Comparison of ENCODE assay signal across 8 cellular contexts in genomic region chr7:155299539-155300202, GRCh38. TPM values are rescaled to one million over a fixed set of nuclear protein-coding genes. Genes with fewer than 3 reads are reported as not detected.
DNase-seq lines count a peak whose midpoint lies in the region; ATAC-seq and TF ChIP-seq lines count a peak whose summit lies in the region.

No MANE protein-coding gene starts in this region.

- H3K27me3 ChIP-seq in SJCRH30 (no peaks in the 10 kb centered on the region), duodenal mucosa (ENCODE audit: control insufficient read depth in 1 of 2, insufficient read depth in 2 of 2, low read length in 2 of 2) (no peaks in the 10 kb centered on the region)

- H3K9me3 ChIP-seq in SJCRH30 (replicated peaks) (no peaks in the 10 kb centered on the region), duodenal mucosa (ENCODE audit: control insufficient read depth in 1 of 2, low read length in 2 of 2) (no peaks in the 10 kb centered on the region)

- TF ChIP-seq CTCF in nephron (IDR thresholded peaks at IDR 0.05; ENCODE audit: unreplicated experiment in 3 of 3) = no peak

- H3K27ac ChIP-seq in SJCRH30 = no peak overlapping the region
- H3K27ac ChIP-seq in duodenal mucosa (ENCODE audit: low read depth, low read length) = peak overlapping the region; percentile 60

- peak; percentile 16 to 33 for DNase-seq in activated CD4-positive, alpha-beta T cell treated with anti-CD3 and anti-CD28 coated beads for 4 hours
- no peak for DNase-seq in activated CD4-positive, alpha-beta T cell treated with anti-CD3 and anti-CD28 coated beads for 48 hours
- DNase-seq in SJCRH30 = peak in 1 of 2 experiments; percentile 37
- DNase-seq in T1000 (lab: John Stamatoyannopoulos, UW) = no peak
- no peak for DNase-seq in SIG-M5 treated with dmso at 0.1 percent for 504 hours (lab: John Stamatoyannopoulos, UW; ENCODE audit: unreplicated experiment)

- peaks cover 40% of the 10 kb centered on the region for H3K4me1 Mint-ChIP-seq in nephron

- H3K4me1 ChIP-seq in SJCRH30 (peaks cover 3% of the 10 kb centered on the region; the same call in 1 of the 2 replicates), duodenal mucosa (ENCODE audit: control insufficient read depth in 1 of 2, insufficient read depth in 2 of 2, low read length in 2 of 2) (peaks cover 29 to 39% of the 10 kb centered on the region in 2 donors)

- H3K9ac ChIP-seq in duodenal mucosa (ENCODE audit: low read depth in 1 of 2, low read length in 2 of 2) = peak overlapping the region; percentile 70 to 94

- peak overlapping the region; percentile 86 for H3K4me3 ChIP-seq in SJCRH30
- peak overlapping the region; percentile 88 to 90 for H3K4me3 ChIP-seq in duodenal mucosa (ENCODE audit: low read depth in 1 of 2, low read length in 2 of 2)

- H3K36me3 ChIP-seq in SJCRH30 (peaks cover 7% of the 10 kb centered on the region), duodenal mucosa (ENCODE audit: control insufficient read depth in 1 of 2, insufficient read depth in 2 of 2, low read length in 2 of 2) (peaks cover 0 to 33% of the 10 kb centered on the region in 2 donors)

- H3K9me3 Mint-ChIP-seq in nephron = no peaks in the 10 kb centered on the region

- H3K27ac Mint-ChIP-seq in nephron = peak overlapping the region in 2 of 3 experiments; percentile 69 to 93

- H3K4me3 Mint-ChIP-seq in nephron = peak overlapping the region; percentile 93 to 94 (median 93)

- no peaks in the 10 kb centered on the region for H3K27me3 Mint-ChIP-seq in nephron (ENCODE audit: low read depth)

- peaks cover 26% of the 10 kb centered on the region for H3K36me3 Mint-ChIP-seq in nephron (ENCODE audit: low read depth)

- ATAC-seq in HG02588 (IDR thresholded peaks at IDR 0.05; ENCODE audit: unreplicated experiment) = no peak

RNA-seq across cellular contexts. Expression of gene INSIG1, which starts 2.0 kb away (rescaled TPM):
- 57.3 and 60.9 TPM in 2 replicates for total RNA-seq in SJCRH30 (2014; rRNA removed; shearing (Covaris generic))

Comparison
In these comparisons a context has a peak if more than half of its experiments do, and no peak if none do; other contexts are left out.
1. DNase-seq: peak in activated CD4-positive, alpha-beta T cell treated with anti-CD3 and anti-CD28 coated beads for 4 hours (2 of 2); none in activated CD4-positive, alpha-beta T cell treated with anti-CD3 and anti-CD28 coated beads for 48 hours (single experiment), T1000 (single experiment) and SIG-M5 treated with dmso at 0.1 percent for 504 hours (single experiment).